ENCODE assay signal across 9 cellular contexts in the genomic region with DNA sequence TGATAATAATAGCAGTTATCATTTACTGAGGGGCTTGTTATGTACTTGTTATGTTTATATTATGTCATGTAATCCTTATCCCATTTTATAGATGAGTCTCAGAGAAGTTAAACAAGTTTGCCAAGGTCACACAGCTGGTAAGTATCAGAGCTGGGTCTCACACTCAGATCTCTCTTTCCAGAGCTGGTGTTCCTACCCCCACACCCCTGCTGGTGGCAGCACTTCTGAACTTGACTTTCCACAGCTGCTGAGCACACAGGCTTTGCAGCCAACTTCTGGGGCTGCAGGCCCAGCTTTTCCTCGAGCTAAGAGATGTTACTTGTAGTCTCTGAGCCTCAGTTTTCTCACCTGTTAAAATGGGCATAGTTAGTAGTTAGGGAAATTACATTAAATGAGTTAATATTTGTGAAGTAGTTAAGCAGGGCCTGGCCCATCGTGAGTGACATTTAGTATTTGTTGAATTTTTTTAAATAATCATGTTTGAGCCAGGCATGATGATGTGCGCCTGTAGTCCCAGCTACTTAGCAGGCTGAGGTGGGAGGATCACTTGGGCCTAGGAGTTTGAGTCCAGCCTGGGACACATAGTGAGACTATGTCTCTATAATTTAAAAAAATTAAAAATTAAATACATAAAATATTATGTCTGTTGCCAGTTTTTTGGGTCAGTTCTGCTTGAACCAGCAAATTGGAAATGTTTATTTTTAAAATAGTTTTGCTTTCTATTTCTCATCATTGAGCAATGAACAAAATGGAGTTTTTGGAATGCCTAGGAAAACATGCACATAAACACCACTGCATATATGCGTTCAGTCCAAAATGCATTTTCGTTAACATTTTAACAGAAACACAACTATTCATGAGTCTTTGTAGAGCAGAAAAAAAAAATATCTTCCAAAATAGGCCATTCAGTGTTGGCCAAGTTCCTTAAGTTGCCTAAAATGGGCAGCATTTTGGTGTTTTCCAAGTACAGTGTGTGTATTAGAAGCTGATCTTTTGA.
A peak's percentile ranks its signal among the peaks of the same experiment; 100 is the strongest.
DNase-seq lines count a peak whose midpoint lies in the region; ATAC-seq, FAIRE-seq and TF ChIP-seq lines count a peak whose summit lies in the region.
"Had no signal": no experiment of that assay in that cellular context is flagged by ENCODE, and none has a peak within 500 bp of the region (broad histone marks: within the 10 kb centered on the region; RNA-seq: fewer than 3 reads in every experiment).

No MANE protein-coding gene starts in this region.

- no peaks in the 10 kb centered on the region for H3K9me3 ChIP-seq in adrenal gland (replicated peaks in 1 of 3)
- no peaks in the 10 kb centered on the region for H3K9me3 ChIP-seq in CD8-positive, alpha-beta memory T cell (ENCODE audit: low read length)

- 64 to 76% (median 72%) methylated on average over 5 of the region's 5 CpGs for WGBS in adrenal gland, 4 donors

- ATAC-seq in HG02852 (IDR thresholded peaks at IDR 0.05; ENCODE audit: unreplicated experiment) (no peak), GM19035 (IDR thresholded peaks at IDR 0.05; ENCODE audit: unreplicated experiment) (no peak), HG03342 (IDR thresholded peaks at IDR 0.05; ENCODE audit: unreplicated experiment) (no peak)

- peaks cover 0 to 2% (median 0%) of the 10 kb centered on the region in 5 donors for H3K9me3 Mint-ChIP-seq in CD8-positive, alpha-beta memory T cell
- H3K9me3 Mint-ChIP-seq: activated naive CD4-positive, alpha-beta T cell treated with anti-CD3 and anti-CD28 coated beads, Interleukin-2, amount 50 U/mL, for 24 hours had no signal

- POLR2A ChIA-PET in HEK293T (lab: Yijun Ruan, JAX) = interaction anchor here (0.7 to 1.2 kb wide), 2 partner anchors 11 to 61 kb away, joined by 4 to 10 read pairs; no protein-coding TSS in a partner anchor
- POLR2A ChIA-PET in CD8-positive, alpha-beta memory T cell (lab: Charles Lee) = no interaction called here

- peak; percentile 27 for FAIRE-seq in A204.1 (lab: Jason Lieb, UNC)

- no peaks in the 10 kb centered on the region for H3K4me1 ChIP-seq in adrenal gland (replicated peaks in 1 of 2)
- no peaks in the 10 kb centered on the region for H3K4me1 ChIP-seq in CD8-positive, alpha-beta memory T cell (ENCODE audit: insufficient read depth, low read length)

- intact Hi-C loops in adrenal gland (cut with DNase I) = loop anchor here in 1 of 2 donors (5.0 kb wide), 1 partner anchor 58 kb away; no protein-coding TSS in a partner anchor

- no peak overlapping the region for H3K4me3 ChIP-seq in adrenal gland
- H3K4me3 ChIP-seq in CD8-positive, alpha-beta memory T cell (ENCODE audit: low read length) = no peak overlapping the region

- H3K36me3 ChIP-seq in adrenal gland (replicated peaks in 1 of 2) = no peaks in the 10 kb centered on the region
- H3K36me3 ChIP-seq in CD8-positive, alpha-beta memory T cell (ENCODE audit: insufficient read depth, low read length) = no peaks in the 10 kb centered on the region

- H3K4me3 Mint-ChIP-seq in CD8-positive, alpha-beta memory T cell = no peak overlapping the region
- H3K4me3 Mint-ChIP-seq: activated naive CD4-positive, alpha-beta T cell treated with anti-CD3 and anti-CD28 coated beads, Interleukin-2, amount 50 U/mL, for 24 hours had no signal

- no peaks in the 10 kb centered on the region for H3K4me1 Mint-ChIP-seq in CD8-positive, alpha-beta memory T cell
- H3K4me1 Mint-ChIP-seq: activated naive CD4-positive, alpha-beta T cell treated with anti-CD3 and anti-CD28 coated beads, Interleukin-2, amount 50 U/mL, for 24 hours had no signal

- H3K27me3 ChIP-seq in adrenal gland = no peaks in the 10 kb centered on the region
- no peaks in the 10 kb centered on the region for H3K27me3 ChIP-seq in CD8-positive, alpha-beta memory T cell (ENCODE audit: insufficient read depth, low read length, poor library complexity, severe bottlenecking)

- peak overlapping the region in 1 of 5 donors; percentile 34 for H3K27ac ChIP-seq in adrenal gland
- H3K27ac ChIP-seq in CD8-positive, alpha-beta memory T cell (ENCODE audit: low read depth, low read length) = no peak overlapping the region

- peaks cover 0 to 2% of the 10 kb centered on the region in 2 donors for H3K27me3 Mint-ChIP-seq in CD8-positive, alpha-beta memory T cell
- H3K27me3 Mint-ChIP-seq: activated naive CD4-positive, alpha-beta T cell treated with anti-CD3 and anti-CD28 coated beads, Interleukin-2, amount 50 U/mL, for 24 hours had no signal

- CTCF ChIA-PET in HEK293T (lab: Yijun Ruan, JAX) = interaction anchor here (0.6 to 2.6 kb wide), 10 partner anchors 9 to 211 kb away, joined by 3 to 13 read pairs (median 6); no protein-coding TSS in a partner anchor
- CTCF ChIA-PET in CD8-positive, alpha-beta memory T cell (lab: Charles Lee) = interaction anchor here (1.2 kb wide), 1 partner anchor 10 kb away, joined by 3 read pairs; no protein-coding TSS in a partner anchor

- H3K36me3 Mint-ChIP-seq in CD8-positive, alpha-beta memory T cell = no peaks in the 10 kb centered on the region
- H3K36me3 Mint-ChIP-seq: activated naive CD4-positive, alpha-beta T cell treated with anti-CD3 and anti-CD28 coated beads, Interleukin-2, amount 50 U/mL, for 24 hours had no signal

- TF ChIP-seq CTCF in adrenal gland (IDR thresholded peaks at IDR 0.05) = peak; percentile 22 to 55 (median 44)

- no peak overlapping the region for H3K27ac Mint-ChIP-seq in CD8-positive, alpha-beta memory T cell
- H3K27ac Mint-ChIP-seq: activated naive CD4-positive, alpha-beta T cell treated with anti-CD3 and anti-CD28 coated beads, Interleukin-2, amount 50 U/mL, for 24 hours had no signal

- no peak for TF ChIP-seq POLR2A in adrenal gland (IDR thresholded peaks at IDR 0.05)

- DNase-seq in HEK293T (ENCODE audit: extremely low spot score) (peak; percentile 49), adrenal gland (peak in 6 of 7 donors; percentile 41 to 65 (median 58)), iPS-NIHi11 (ENCODE audit: low spot score) (peak; percentile 62)
- DNase-seq in CD8-positive, alpha-beta memory T cell = no peak

TF ChIP-seq in HEK293T, 16 proteins besides CTCF, POLR2A, EP300 and RAD21:
- no peak for TF ChIP-seq HDGF (IDR thresholded peaks at IDR 0.05; ENCODE audit: borderline replicate concordance)
- TF ChIP-seq NFRKB (IDR thresholded peaks at IDR 0.05) = no peak
- TF ChIP-seq FOXK2 (IDR thresholded peaks at IDR 0.05) = no peak
- TF ChIP-seq SUZ12 (IDR thresholded peaks at IDR 0.05) = no peak
- no peak for TF ChIP-seq FOXM1 (IDR thresholded peaks at IDR 0.05; ENCODE audit: borderline replicate concordance)
- no peak for TF ChIP-seq ELF4 (IDR thresholded peaks at IDR 0.05)
- TF ChIP-seq SP1 (IDR thresholded peaks at IDR 0.05) = no peak
- TF ChIP-seq LEF1 (IDR thresholded peaks at IDR 0.05; ENCODE audit: borderline replicate concordance) = no peak
- TF ChIP-seq FOXA1 (IDR thresholded peaks at IDR 0.05) = no peak
- TF ChIP-seq L3MBTL2 (conservative IDR thresholded peaks at IDR 0.05) = no peak
- no peak for TF ChIP-seq CTBP1 (IDR thresholded peaks at IDR 0.05; ENCODE audit: borderline replicate concordance)
- no peak for TF ChIP-seq ZNF384 (IDR thresholded peaks at IDR 0.05)
- no peak for TF ChIP-seq BHLHE40 (IDR thresholded peaks at IDR 0.05; ENCODE audit: borderline replicate concordance)
- TF ChIP-seq ARNT (IDR thresholded peaks at IDR 0.05) = no peak
- no peak for TF ChIP-seq TARDBP (IDR thresholded peaks at IDR 0.05)
- TF ChIP-seq, protein P1, sequence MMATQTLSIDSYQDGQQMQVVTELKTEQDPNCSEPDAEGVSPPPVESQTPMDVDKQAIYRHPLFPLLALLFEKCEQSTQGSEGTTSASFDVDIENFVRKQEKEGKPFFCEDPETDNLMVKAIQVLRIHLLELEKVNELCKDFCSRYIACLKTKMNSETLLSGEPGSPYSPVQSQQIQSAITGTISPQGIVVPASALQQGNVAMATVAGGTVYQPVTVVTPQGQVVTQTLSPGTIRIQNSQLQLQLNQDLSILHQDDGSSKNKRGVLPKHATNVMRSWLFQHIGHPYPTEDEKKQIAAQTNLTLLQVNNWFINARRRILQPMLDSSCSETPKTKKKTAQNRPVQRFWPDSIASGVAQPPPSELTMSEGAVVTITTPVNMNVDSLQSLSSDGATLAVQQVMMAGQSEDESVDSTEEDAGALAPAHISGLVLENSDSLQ (IDR thresholded peaks at IDR 0.05) = no peak

Comparison
In these comparisons a context has a peak if more than half of its experiments do, and no peak if none do; other contexts are left out.
1. DNase-seq: peak in HEK293T (single experiment), adrenal gland (6 of 7) and iPS-NIHi11 (single experiment); none in CD8-positive, alpha-beta memory T cell (0 of 5).